24 cellular contexts compared by ENCODE assay signal in genomic region chr5:56824019-56824418, GRCh38. TPM values are rescaled to one million over a fixed set of nuclear protein-coding genes. Genes with fewer than 3 reads are reported as not detected.
A peak's percentile ranks its signal among the peaks of the same experiment; 100 is the strongest.
DNase-seq lines count a peak whose midpoint lies in the region; ATAC-seq and TF ChIP-seq lines count a peak whose summit lies in the region.
"Had no signal": no experiment of that assay in that cellular context is flagged by ENCODE, and none has a peak within 500 bp of the region (broad histone marks: within the 10 kb centered on the region; RNA-seq: fewer than 3 reads in every experiment).

No MANE protein-coding gene starts in this region.

- no peaks in the 10 kb centered on the region for H3K36me3 ChIP-seq in CD8-positive, alpha-beta T cell (ENCODE audit: insufficient read depth, low read length)
- no peaks in the 10 kb centered on the region for H3K36me3 ChIP-seq in trophoblast cell (ENCODE audit: control insufficient read depth in 1 of 2, insufficient read depth in 2 of 2, low read length in 2 of 2)
- H3K36me3 ChIP-seq: right atrium auricular region, stomach, tibial nerve had no signal

- H2BK120ac ChIP-seq in trophoblast cell (ENCODE audit: insufficient read depth, low read length, poor library complexity): no peak overlapping the region

- no peak overlapping the region for H3K23ac ChIP-seq in trophoblast cell (ENCODE audit: low read length)

- H3K4me3 Mint-ChIP-seq in activated CD8-positive, alpha-beta T cell treated with anti-CD3 and anti-CD28 coated beads for 36 hours: no peak overlapping the region
- H3K4me3 Mint-ChIP-seq in activated CD8-positive, alpha-beta T cell treated with anti-CD3 and anti-CD28 coated beads, Interleukin-2, amount 10 ng/mL, durations not matched to agents 7 days and 5 days: no peak overlapping the region
- H3K4me3 Mint-ChIP-seq in CD8-positive, alpha-beta T cell: no peak overlapping the region
- peak overlapping the region; percentile 21 for H3K4me3 Mint-ChIP-seq in central memory CD8-positive, alpha-beta T cell
- H3K4me3 Mint-ChIP-seq: activated CD8-positive, alpha-beta memory T cell treated with anti-CD3 and anti-CD28 coated beads, Interleukin-2, amount 10 ng/mL, durations not matched to agents 7 days and 5 days had no signal

- no peak overlapping the region for H2BK5ac ChIP-seq in trophoblast cell (ENCODE audit: low read depth, low read length, poor library complexity)

- H2AK5ac ChIP-seq in trophoblast cell (ENCODE audit: low read length): no peak overlapping the region

- H3K4me2 ChIP-seq in trophoblast cell (ENCODE audit: low read length): no peak overlapping the region

- POLR2A ChIA-PET in activated CD8-positive, alpha-beta T cell treated with anti-CD3 and anti-CD28 coated beads for 36 hours (lab: Charles Lee): no interaction called here
- POLR2A ChIA-PET in activated CD8-positive, alpha-beta T cell treated with anti-CD3 and anti-CD28 coated beads, Interleukin-2, amount 10 ng/mL, durations not matched to agents 7 days and 5 days (lab: Charles Lee): no interaction called here
- POLR2A ChIA-PET in CD8-positive, alpha-beta T cell (lab: Charles Lee): no interaction called here

- H3K79me2 ChIP-seq in trophoblast cell (ENCODE audit: control insufficient read depth, insufficient read depth, low read length, poor library complexity): peaks cover 6% of the 10 kb centered on the region

- peaks cover 9% of the 10 kb centered on the region for H3K36me3 Mint-ChIP-seq in activated CD8-positive, alpha-beta T cell treated with anti-CD3 and anti-CD28 coated beads for 36 hours (ENCODE audit: low read depth)
- H3K36me3 Mint-ChIP-seq in activated CD8-positive, alpha-beta T cell treated with anti-CD3 and anti-CD28 coated beads, Interleukin-2, amount 10 ng/mL, durations not matched to agents 7 days and 5 days (ENCODE audit: low read depth): peaks cover 15% of the 10 kb centered on the region
- peaks cover 11% of the 10 kb centered on the region for H3K36me3 Mint-ChIP-seq in CD8-positive, alpha-beta T cell
- H3K36me3 Mint-ChIP-seq in central memory CD8-positive, alpha-beta T cell (ENCODE audit: insufficient read depth): peaks cover 10% of the 10 kb centered on the region

- H3K27ac Mint-ChIP-seq in activated CD8-positive, alpha-beta T cell treated with anti-CD3 and anti-CD28 coated beads for 36 hours: peak overlapping the region; percentile 31
- no peak overlapping the region for H3K27ac Mint-ChIP-seq in activated CD8-positive, alpha-beta T cell treated with anti-CD3 and anti-CD28 coated beads, Interleukin-2, amount 10 ng/mL, durations not matched to agents 7 days and 5 days
- H3K27ac Mint-ChIP-seq in CD8-positive, alpha-beta T cell: peak overlapping the region; percentile 41
- no peak overlapping the region for H3K27ac Mint-ChIP-seq in central memory CD8-positive, alpha-beta T cell (ENCODE audit: low read depth)
- H3K27ac Mint-ChIP-seq: activated CD8-positive, alpha-beta memory T cell treated with anti-CD3 and anti-CD28 coated beads, Interleukin-2, amount 10 ng/mL, durations not matched to agents 7 days and 5 days had no signal

- intact Hi-C loops in activated CD8-positive, alpha-beta T cell treated with anti-CD3 and anti-CD28 coated beads for 36 hours (cut with micrococcal nuclease): no loop called here
- intact Hi-C loops in CD8-positive, alpha-beta T cell (cut with DNase I, micrococcal nuclease): no loop called here
- intact Hi-C loops in sciatic nerve (cut with DNase I): no loop called here

- no peaks in the 10 kb centered on the region for H3K9me3 Mint-ChIP-seq in activated CD8-positive, alpha-beta T cell treated with anti-CD3 and anti-CD28 coated beads for 36 hours
- no peaks in the 10 kb centered on the region for H3K9me3 Mint-ChIP-seq in activated CD8-positive, alpha-beta T cell treated with anti-CD3 and anti-CD28 coated beads, Interleukin-2, amount 10 ng/mL, durations not matched to agents 7 days and 5 days (ENCODE audit: insufficient read depth)
- no peaks in the 10 kb centered on the region for H3K9me3 Mint-ChIP-seq in CD8-positive, alpha-beta T cell
- H3K9me3 Mint-ChIP-seq in central memory CD8-positive, alpha-beta T cell: no peaks in the 10 kb centered on the region

- no peaks in the 10 kb centered on the region for H3K27me3 Mint-ChIP-seq in activated CD8-positive, alpha-beta T cell treated with anti-CD3 and anti-CD28 coated beads for 36 hours
- no peaks in the 10 kb centered on the region for H3K27me3 Mint-ChIP-seq in activated CD8-positive, alpha-beta T cell treated with anti-CD3 and anti-CD28 coated beads, Interleukin-2, amount 10 ng/mL, durations not matched to agents 7 days and 5 days (ENCODE audit: low read depth)
- no peaks in the 10 kb centered on the region for H3K27me3 Mint-ChIP-seq in CD8-positive, alpha-beta T cell (ENCODE audit: low read depth)
- no peaks in the 10 kb centered on the region for H3K27me3 Mint-ChIP-seq in central memory CD8-positive, alpha-beta T cell
- H3K27me3 Mint-ChIP-seq: activated CD8-positive, alpha-beta memory T cell treated with anti-CD3 and anti-CD28 coated beads, Interleukin-2, amount 10 ng/mL, durations not matched to agents 7 days and 5 days had no signal

- H2BK12ac ChIP-seq in trophoblast cell (ENCODE audit: low read length): no peak overlapping the region

- no peak for TF ChIP-seq CTCF in activated CD8-positive, alpha-beta T cell treated with anti-CD3 and anti-CD28 coated beads for 36 hours (IDR thresholded peaks at IDR 0.05)
- TF ChIP-seq CTCF in CD8-positive, alpha-beta T cell (IDR thresholded peaks at IDR 0.05): no peak

- CTCF ChIA-PET in activated CD8-positive, alpha-beta T cell treated with anti-CD3 and anti-CD28 coated beads for 36 hours (lab: Charles Lee): interaction anchor here (1.5 kb wide), 1 partner anchor 14 kb away, joined by 8 read pairs; no protein-coding TSS in a partner anchor
- CTCF ChIA-PET in activated CD8-positive, alpha-beta T cell treated with anti-CD3 and anti-CD28 coated beads, Interleukin-2, amount 10 ng/mL, durations not matched to agents 7 days and 5 days (lab: Charles Lee): interaction anchor here (1.4 kb wide), 1 partner anchor 14 kb away, joined by 7 read pairs; no protein-coding TSS in a partner anchor
- CTCF ChIA-PET in CD8-positive, alpha-beta T cell (lab: Charles Lee): interaction anchor here (0.7 to 1.4 kb wide), 2 partner anchors 14 to 550 kb away, joined by 4 read pairs; no protein-coding TSS in a partner anchor

- no peak overlapping the region for H3K27ac ChIP-seq in CD8-positive, alpha-beta T cell (ENCODE audit: low read depth, low read length)
- H3K27ac ChIP-seq in trophoblast cell (ENCODE audit: low read depth, low read length): no peak overlapping the region
- H3K27ac ChIP-seq: right atrium auricular region, tibial nerve had no signal

- H3K4me1 Mint-ChIP-seq in activated CD8-positive, alpha-beta T cell treated with anti-CD3 and anti-CD28 coated beads for 36 hours (ENCODE audit: low read depth): peaks cover 77% of the 10 kb centered on the region
- H3K4me1 Mint-ChIP-seq in activated CD8-positive, alpha-beta T cell treated with anti-CD3 and anti-CD28 coated beads, Interleukin-2, amount 10 ng/mL, durations not matched to agents 7 days and 5 days (ENCODE audit: low read depth): peaks cover 60% of the 10 kb centered on the region
- peaks cover 83% of the 10 kb centered on the region for H3K4me1 Mint-ChIP-seq in CD8-positive, alpha-beta T cell (ENCODE audit: low read depth)
- peaks cover 73% of the 10 kb centered on the region for H3K4me1 Mint-ChIP-seq in central memory CD8-positive, alpha-beta T cell

- H3K18ac ChIP-seq in trophoblast cell (ENCODE audit: low read length): no peak overlapping the region

- DNase-seq in activated CD8-positive, alpha-beta T cell treated with anti-CD3 and anti-CD28 coated beads for 36 hours: no peak
- DNase-seq in activated CD8-positive, alpha-beta T cell treated with anti-CD3 and anti-CD28 coated beads, Interleukin-2, amount 10 ng/mL, durations not matched to agents 7 days and 5 days: no peak
- DNase-seq in CD8-positive, alpha-beta T cell: no peak
- no peak for DNase-seq in central memory CD8-positive, alpha-beta T cell (ENCODE audit: low spot score in 2 of 2)
- DNase-seq in trophoblast cell (no peak), sciatic nerve (ENCODE audit: low spot score) (no peak)
- DNase-seq: activated CD4-positive, CD25-positive, alpha-beta regulatory T cell; activated CD8-positive, alpha-beta memory T cell treated with anti-CD3 and anti-CD28 coated beads, Interleukin-2, amount 10 ng/mL, durations not matched to agents 7 days and 5 days; activated gamma-delta T cell; amygdala; C1 segment of cervical spinal cord; dermis blood vessel endothelial cell; DMS53; GF-D8; kidney glomerular epithelial cell; mesenchymal stem cell; NCI-H526; stimulated activated CD4-positive, alpha-beta T cell treated with anti-CD3 and anti-CD28 coated beads, Interleukin-4, amount 100 ng/mL, for 24 hours; stomach had no signal

- peak overlapping the region; percentile 84 for H3K4ac ChIP-seq in trophoblast cell (ENCODE audit: low read depth, low read length)

- H2AFZ ChIP-seq in trophoblast cell (ENCODE audit: insufficient read depth, low read length, poor library complexity): no peak overlapping the region

- H4K8ac ChIP-seq in trophoblast cell (ENCODE audit: low read depth, low read length): no peak overlapping the region

- no peaks in the 10 kb centered on the region for H3K9me3 ChIP-seq in CD8-positive, alpha-beta T cell (ENCODE audit: low read length)
- peaks cover 3% of the 10 kb centered on the region for H3K9me3 ChIP-seq in trophoblast cell (ENCODE audit: insufficient read depth, low read depth, low read length)
- H3K9me3 ChIP-seq: right atrium auricular region, stomach, tibial nerve had no signal

- no peak overlapping the region for H3K4me3 ChIP-seq in CD8-positive, alpha-beta T cell (ENCODE audit: low read depth, low read length)
- no peak overlapping the region for H3K4me3 ChIP-seq in trophoblast cell (ENCODE audit: low read depth, low read length)
- H3K4me3 ChIP-seq: right atrium auricular region, stomach, tibial nerve had no signal

- no peak overlapping the region for H3K14ac ChIP-seq in trophoblast cell (ENCODE audit: low read length)

- no peak overlapping the region for H3K9ac ChIP-seq in trophoblast cell (ENCODE audit: low read length)

- peaks cover 67% of the 10 kb centered on the region for H3K4me1 ChIP-seq in CD8-positive, alpha-beta T cell (ENCODE audit: insufficient read depth, low read length)
- H3K4me1 ChIP-seq in trophoblast cell (ENCODE audit: control insufficient read depth in 1 of 2, insufficient read depth in 2 of 2, low read length in 2 of 2): peaks cover 6 to 15% of the 10 kb centered on the region in 2 experiments

- no peak for ATAC-seq in activated CD8-positive, alpha-beta T cell treated with anti-CD3 and anti-CD28 coated beads for 36 hours
- no peak for ATAC-seq in activated CD8-positive, alpha-beta T cell treated with anti-CD3 and anti-CD28 coated beads, Interleukin-2, amount 10 ng/mL, durations not matched to agents 7 days and 5 days
- no peak for ATAC-seq in CD8-positive, alpha-beta T cell
- no peak for ATAC-seq in central memory CD8-positive, alpha-beta T cell (replicated peaks; ENCODE audit: extremely low read depth, poor library complexity, severe bottlenecking)
- no peak for ATAC-seq in HG02798 (IDR thresholded peaks at IDR 0.05; ENCODE audit: poor library complexity, unreplicated experiment)
- no peak for ATAC-seq in GM18498 (IDR thresholded peaks at IDR 0.05; ENCODE audit: unreplicated experiment)
- ATAC-seq in sciatic nerve: no peak
- ATAC-seq: activated CD8-positive, alpha-beta memory T cell treated with anti-CD3 and anti-CD28 coated beads, Interleukin-2, amount 10 ng/mL, durations not matched to agents 7 days and 5 days; HCT116 had no signal

- no peaks in the 10 kb centered on the region for H3K79me1 ChIP-seq in trophoblast cell (ENCODE audit: low read length)

- no peak overlapping the region for H4K91ac ChIP-seq in trophoblast cell (ENCODE audit: low read depth, low read length)

- H3K27me3 ChIP-seq in CD8-positive, alpha-beta T cell (ENCODE audit: insufficient read depth, low read length): no peaks in the 10 kb centered on the region
- no peaks in the 10 kb centered on the region for H3K27me3 ChIP-seq in trophoblast cell (ENCODE audit: insufficient read depth, low read length)
- H3K27me3 ChIP-seq: right atrium auricular region, stomach, tibial nerve had no signal

- no peak overlapping the region for H4K12ac ChIP-seq in trophoblast cell (ENCODE audit: low read depth, low read length)

RNA-seq across cellular contexts. Expression of gene MAP3K1, which starts 8.7 kb away (rescaled TPM):
- 10 to 100 TPM; 16.9 to 17.0 TPM for total RNA-seq in activated CD8-positive, alpha-beta T cell treated with anti-CD3 and anti-CD28 coated beads for 36 hours
- total RNA-seq in activated CD8-positive, alpha-beta T cell treated with anti-CD3 and anti-CD28 coated beads, Interleukin-2, amount 10 ng/mL, durations not matched to agents 7 days and 5 days: 10 to 100 TPM; 24.1 to 25.1 TPM
- 10 to 100 TPM; 19.1 TPM for total RNA-seq in CD8-positive, alpha-beta T cell
- polyA plus RNA-seq in trophoblast cell (2013): 13.4 and 13.5 TPM in 2 replicates
- 28.4 TPM for total RNA-seq in sciatic nerve

Comparison
In these comparisons a context has a peak if more than half of its experiments do, and no peak if none do; other contexts are left out.
1. H3K27ac Mint-ChIP-seq: peak in activated CD8-positive, alpha-beta T cell treated with anti-CD3 and anti-CD28 coated beads for 36 hours (single experiment) and CD8-positive, alpha-beta T cell (single experiment); none in activated CD8-positive, alpha-beta T cell treated with anti-CD3 and anti-CD28 coated beads, Interleukin-2, amount 10 ng/mL, durations not matched to agents 7 days and 5 days (single experiment) and central memory CD8-positive, alpha-beta T cell (single experiment).